In the genomic region with DNA sequence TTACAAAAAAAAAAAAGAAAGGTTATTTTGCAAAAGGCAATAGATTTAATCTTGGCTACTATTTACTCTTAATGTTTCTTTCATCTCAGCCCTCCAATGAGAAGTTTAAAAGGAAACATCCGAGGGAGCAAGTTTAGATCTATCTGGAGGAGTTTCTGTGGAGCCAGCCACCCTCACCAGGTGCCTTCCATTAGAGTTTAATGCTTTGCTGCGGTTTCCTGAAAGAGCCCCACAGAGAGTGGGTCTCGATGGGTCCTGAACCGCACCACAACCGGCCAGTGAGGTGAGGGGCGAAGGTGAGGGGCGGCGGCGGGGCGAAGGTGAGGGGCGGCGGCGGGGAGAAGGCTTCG, we compare ENCODE assay signal across 9 cellular contexts. TPM values are rescaled to one million over a fixed set of nuclear protein-coding genes. Genes with fewer than 3 reads are reported as not detected.
DNase-seq lines count a peak whose midpoint lies in the region; ATAC-seq, FAIRE-seq and TF ChIP-seq lines count a peak whose summit lies in the region.
"Had no signal": no experiment of that assay in that cellular context is flagged by ENCODE, and none has a peak within 500 bp of the region (broad histone marks: within the 10 kb centered on the region; RNA-seq: fewer than 3 reads in every experiment).

No MANE protein-coding gene starts in this region.

- H3K9me3 ChIP-seq in WERI-Rb-1 (ENCODE audit: severe bottlenecking): no peaks in the 10 kb centered on the region
- H3K9me3 ChIP-seq in trophoblast cell (ENCODE audit: insufficient read depth, low read depth, low read length): no peaks in the 10 kb centered on the region

- H4K91ac ChIP-seq in trophoblast cell (ENCODE audit: low read depth, low read length): peak overlapping the region; percentile 60

- no peaks in the 10 kb centered on the region for H3K4me1 ChIP-seq in trophoblast cell (ENCODE audit: control insufficient read depth in 1 of 2, insufficient read depth in 2 of 2, low read length in 2 of 2)

- H2AK5ac ChIP-seq in trophoblast cell (ENCODE audit: low read length): no peak overlapping the region

- no peak overlapping the region for H3K18ac ChIP-seq in trophoblast cell (ENCODE audit: low read length)

- peaks cover 4% of the 10 kb centered on the region for H3K79me2 ChIP-seq in trophoblast cell (ENCODE audit: control insufficient read depth, insufficient read depth, low read length, poor library complexity)

- peak overlapping the region; percentile 80 for H3K27ac ChIP-seq in WERI-Rb-1
- no peak overlapping the region for H3K27ac ChIP-seq in trophoblast cell (ENCODE audit: low read depth, low read length)

- TF ChIP-seq CTCF in GM12875 (IDR thresholded peaks at IDR 0.05; ENCODE audit: borderline replicate concordance, insufficient read depth, low read depth, low read length): no peak
- no peak for TF ChIP-seq CTCF in WERI-Rb-1 (IDR thresholded peaks at IDR 0.05; ENCODE audit: low read depth, low read length)

- peak overlapping the region; percentile 88 for H4K8ac ChIP-seq in trophoblast cell (ENCODE audit: low read depth, low read length)

- H3K14ac ChIP-seq in trophoblast cell (ENCODE audit: low read length): peak overlapping the region; percentile 59

- no peak overlapping the region for H3K4ac ChIP-seq in trophoblast cell (ENCODE audit: low read depth, low read length)

- no peak for DNase-seq in WERI-Rb-1
- DNase-seq in frontal cortex (ENCODE audit: low spot score in 2 of 2): peak; percentile 22 to 23
- peak in 1 of 2 donors; percentile 10 for DNase-seq in trophoblast cell
- no peak for DNase-seq in cortex of kidney (lab: John Stamatoyannopoulos, UW)
- no peak for DNase-seq in NCI-H1417 (lab: John Stamatoyannopoulos, UW)
- no peak for DNase-seq in GM12892 (ENCODE audit: insufficient read length)

- no peak overlapping the region for H2BK5ac ChIP-seq in trophoblast cell (ENCODE audit: low read depth, low read length, poor library complexity)

- peak; percentile 2 for ATAC-seq in HG02885 (IDR thresholded peaks at IDR 0.05; ENCODE audit: poor library complexity, unreplicated experiment)

- no peak overlapping the region for H3K23ac ChIP-seq in trophoblast cell (ENCODE audit: low read length)

- H2AFZ ChIP-seq in trophoblast cell (ENCODE audit: insufficient read depth, low read length, poor library complexity): peak overlapping the region; percentile 87

- no CpG with 5 or more reads among the region's 14 CpGs for WGBS in trophoblast cell (ENCODE audit: extremely low coverage, insufficient coverage, insufficient read length)

- FAIRE-seq in frontal cortex (lab: Jason Lieb, UNC): no peak
- no peak for FAIRE-seq in GM12892 (lab: Jason Lieb, UNC)

- H3K4me2 ChIP-seq in trophoblast cell (ENCODE audit: low read length): peak overlapping the region; percentile 85

- H2BK120ac ChIP-seq in trophoblast cell (ENCODE audit: insufficient read depth, low read length, poor library complexity): peak overlapping the region; percentile 18

- H3K79me1 ChIP-seq in trophoblast cell (ENCODE audit: low read length): peaks cover 4% of the 10 kb centered on the region

- H3K36me3 ChIP-seq in WERI-Rb-1 (no peaks in the 10 kb centered on the region), trophoblast cell (ENCODE audit: control insufficient read depth in 1 of 2, insufficient read depth in 2 of 2, low read length in 2 of 2) (no peaks in the 10 kb centered on the region)

- H3K27me3 ChIP-seq in WERI-Rb-1 (ENCODE audit: insufficient read depth, low read depth, severe bottlenecking): no peaks in the 10 kb centered on the region
- H3K27me3 ChIP-seq in trophoblast cell (ENCODE audit: insufficient read depth, low read length): no peaks in the 10 kb centered on the region

- H3K4me3 ChIP-seq in GM12875 (ENCODE audit: low read depth, low read length): peak overlapping the region; percentile 54
- peak overlapping the region; percentile 59 for H3K4me3 ChIP-seq in WERI-Rb-1 (ENCODE audit: low read depth, low read length)
- peak overlapping the region; percentile 98 for H3K4me3 ChIP-seq in trophoblast cell (ENCODE audit: low read depth, low read length)

- TF ChIP-seq POLR2A in GM12892 (IDR thresholded peaks at IDR 0.05; ENCODE audit: low read depth, low read length): no peak

- no peak overlapping the region for H3K9ac ChIP-seq in trophoblast cell (ENCODE audit: low read length)

- no peak overlapping the region for H2BK12ac ChIP-seq in trophoblast cell (ENCODE audit: low read length)

- no peak overlapping the region for H4K12ac ChIP-seq in trophoblast cell (ENCODE audit: low read depth, low read length)

RNA-seq across cellular contexts. Expression of a gene that starts 0.6 kb away (rescaled TPM):
- 6.1 TPM for total RNA-seq in frontal cortex
- polyA plus RNA-seq in trophoblast cell (2013): 0.71 and 0.97 TPM in 2 replicates
- not detected for polyA plus RNA-seq in GM12892 (2012; ENCODE audit: missing spikeins)

RNA-seq across cellular contexts. Expression of a gene that starts 0.8 kb away (rescaled TPM):
- 7.3 TPM for total RNA-seq in frontal cortex
- 0.08 and 0.18 TPM in 2 replicates for polyA plus RNA-seq in trophoblast cell (2013)
- polyA plus RNA-seq in GM12892 (2012; ENCODE audit: missing spikeins): not detected
- total RNA-seq: T-helper 2 cell treated with Interferon-gamma antibody and Interleukin-4, amounts not matched to agents 100 ng/mL and 5 ng/mL, for 36 hours had no signal

Comparison
In these comparisons a context has a peak if more than half of its experiments do, and no peak if none do; other contexts are left out.
1. DNase-seq: peak in frontal cortex (2 of 2); none in WERI-Rb-1 (single experiment), cortex of kidney (single experiment), NCI-H1417 (0 of 3) and GM12892 (single experiment).
2. Peak in every context shown above with its lines, with median percentiles within 50 percentile points of each other: H3K4me3 ChIP-seq.